In genomic region chr2:9307505-9307904, GRCh38 we compare ENCODE assay signal across 19 cellular contexts.
DNase-seq lines count a peak whose midpoint lies in the region; ATAC-seq and TF ChIP-seq lines count a peak whose summit lies in the region.
"Had no signal": no experiment of that assay in that cellular context is flagged by ENCODE, and none has a peak within 500 bp of the region (broad histone marks: within the 10 kb centered on the region; RNA-seq: fewer than 3 reads in every experiment).

No MANE protein-coding gene starts in this region.

- H3K4me2 ChIP-seq in SK-N-SH = no peak overlapping the region
- H3K4me2 ChIP-seq in neural progenitor cell = no peak overlapping the region

- H3K27ac Mint-ChIP-seq in neural progenitor cell = peak overlapping the region; percentile 57
- H3K27ac Mint-ChIP-seq: activated CD8-positive, alpha-beta T cell treated with anti-CD3 and anti-CD28 coated beads, Interleukin-2, amount 10 ng/mL, durations not matched to agents 7 days and 5 days; CD14-positive monocyte; effector memory CD8-positive, alpha-beta T cell had no signal

- ATAC-seq in SK-N-SH treated with all-trans-retinoic acid at 6 μM for 48 hours (no peak), GM21619 (IDR thresholded peaks at IDR 0.05; ENCODE audit: unreplicated experiment) (no peak)
- ATAC-seq: activated CD8-positive, alpha-beta T cell treated with anti-CD3 and anti-CD28 coated beads, Interleukin-2, amount 10 ng/mL, durations not matched to agents 7 days and 5 days; effector memory CD8-positive, alpha-beta T cell; stimulated activated naive CD8-positive, alpha-beta T cell treated with anti-CD3 and anti-CD28 coated beads, Interleukin-15, Interleukin-2, amounts not matched to agents 100 U/mL and 50 U/mL, for 24 hours had no signal

- peaks cover 3% of the 10 kb centered on the region for H3K36me3 Mint-ChIP-seq in neural progenitor cell
- H3K36me3 Mint-ChIP-seq: CD14-positive monocyte had no signal

- H3K4me3 Mint-ChIP-seq in neural progenitor cell = no peak overlapping the region
- H3K4me3 Mint-ChIP-seq: activated CD8-positive, alpha-beta T cell treated with anti-CD3 and anti-CD28 coated beads, Interleukin-2, amount 10 ng/mL, durations not matched to agents 7 days and 5 days; CD14-positive monocyte; effector memory CD8-positive, alpha-beta T cell had no signal

- no peaks in the 10 kb centered on the region for H3K27me3 ChIP-seq in SK-N-SH (ENCODE audit: insufficient read depth)
- H3K27me3 ChIP-seq in neural progenitor cell = no peaks in the 10 kb centered on the region
- H3K27me3 ChIP-seq in tibial artery = no peaks in the 10 kb centered on the region

- H3F3A ChIP-seq in SK-N-SH (replicated peaks; ENCODE audit: insufficient read depth) = peaks cover 36% of the 10 kb centered on the region
- H3F3A ChIP-seq in neural progenitor cell (ENCODE audit: low read depth) = no peaks in the 10 kb centered on the region

- no peak overlapping the region for H2AFZ ChIP-seq in SK-N-SH (ENCODE audit: low read depth)
- H2AFZ ChIP-seq in neural progenitor cell (replicated peaks) = no peak overlapping the region

- H3K36me3 ChIP-seq in SK-N-SH (replicated peaks in 1 of 2; ENCODE audit: control insufficient read depth in 1 of 2, insufficient read depth in 2 of 2, low read length in 1 of 2) (peaks cover 8 to 9% of the 10 kb centered on the region in 2 experiments), neural progenitor cell (no peaks in the 10 kb centered on the region), tibial artery (no peaks in the 10 kb centered on the region)
- H3K36me3 ChIP-seq: spleen had no signal

- H3K9ac ChIP-seq in SK-N-SH (no peak overlapping the region), neural progenitor cell (no peak overlapping the region)

- POLR2A ChIA-PET in SK-N-SH (lab: Yijun Ruan, JAX) = no interaction called here

- DNase-seq in SK-N-SH = no peak
- DNase-seq in cerebellum (ENCODE audit: low spot score) = peak; percentile 26
- DNase-seq in neural progenitor cell (ENCODE audit: low spot score) = no peak
- DNase-seq in tibial artery = no peak
- DNase-seq in NK-92 (lab: John Stamatoyannopoulos, UW; ENCODE audit: unreplicated experiment) = no peak
- DNase-seq in globus pallidus (ENCODE audit: low spot score) = no peak
- DNase-seq: activated CD8-positive, alpha-beta T cell treated with anti-CD3 and anti-CD28 coated beads, Interleukin-2, amount 10 ng/mL, durations not matched to agents 7 days and 5 days; activated effector memory CD4-positive, alpha-beta T cell treated with anti-CD3 and anti-CD28 coated beads, Interleukin-2, amount 50 U/mL, for 16 hours; DMS79 treated with DMSO at 0.1 percent for 48 hours; effector memory CD8-positive, alpha-beta T cell; mesenchymal stem cell; NCI-H1092 treated with DMSO at 0.1 percent for 48 hours; spleen; stimulated activated naive CD8-positive, alpha-beta T cell treated with anti-CD3 and anti-CD28 coated beads, Interleukin-15, Interleukin-2, amounts not matched to agents 100 U/mL and 50 U/mL, for 24 hours had no signal

- intact Hi-C loops in tibial artery (cut with DNase I; ENCODE audit: low total_unique reads) = no loop called here

- TF ChIP-seq CTCF in SK-N-SH (IDR thresholded peaks at IDR 0.05) (no peak), neural progenitor cell (IDR thresholded peaks at IDR 0.05) (no peak), tibial artery (IDR thresholded peaks at IDR 0.05) (no peak)

- H3K9me2 ChIP-seq in SK-N-SH = no peaks in the 10 kb centered on the region

- H3K9me3 ChIP-seq in SK-N-SH = no peaks in the 10 kb centered on the region
- H3K9me3 ChIP-seq in neural progenitor cell (ENCODE audit: low read depth) = no peaks in the 10 kb centered on the region
- no peaks in the 10 kb centered on the region for H3K9me3 ChIP-seq in tibial artery
- H3K9me3 ChIP-seq: spleen had no signal

- H3K4me3 ChIP-seq in SK-N-SH (ENCODE audit: low read depth in 2 of 2, low read length in 1 of 2) (no peak overlapping the region), neural progenitor cell (no peak overlapping the region), tibial artery (no peak overlapping the region)
- H3K4me3 ChIP-seq: spleen had no signal

- H3K79me2 ChIP-seq in SK-N-SH (ENCODE audit: insufficient read depth) (peaks cover 72% of the 10 kb centered on the region), neural progenitor cell (ENCODE audit: low read depth) (no peaks in the 10 kb centered on the region)

- no peaks in the 10 kb centered on the region for H3K27me3 Mint-ChIP-seq in neural progenitor cell (ENCODE audit: insufficient read depth, low read depth)

- H3K9me3 Mint-ChIP-seq in neural progenitor cell = no peaks in the 10 kb centered on the region
- H3K9me3 Mint-ChIP-seq: CD14-positive monocyte; effector memory CD8-positive, alpha-beta T cell had no signal

- H3K4me1 Mint-ChIP-seq in neural progenitor cell = peaks cover 15% of the 10 kb centered on the region

- no peak for TF ChIP-seq EP300 in SK-N-SH (IDR thresholded peaks at IDR 0.05; ENCODE audit: borderline replicate concordance in 1 of 2, low read depth in 1 of 2, low read length in 1 of 2)

- H3K27ac ChIP-seq in SK-N-SH (ENCODE audit: low read depth in 2 of 2, low read length in 1 of 2) = peak overlapping the region; percentile 48 to 99; a peak in 3 of 4 replicates
- no peak overlapping the region for H3K27ac ChIP-seq in neural progenitor cell
- H3K27ac ChIP-seq in tibial artery = peak overlapping the region; percentile 27 to 74
- H3K27ac ChIP-seq: 22Rv1, spleen, VCaP had no signal

- CTCF ChIA-PET in SK-N-SH (lab: Yijun Ruan, JAX) = interaction anchor here (0.6 to 2.7 kb wide), 5 partner anchors 10 to 29 kb away, joined by 3 to 9 read pairs (median 3); no protein-coding TSS in a partner anchor

- 100% methylated on average over 6 of the region's 6 CpGs for WGBS in SK-N-SH (ENCODE audit: low lambda C conversion rate)

- H4K20me1 ChIP-seq in SK-N-SH (ENCODE audit: insufficient read depth) (peaks cover 15% of the 10 kb centered on the region), neural progenitor cell (ENCODE audit: low read depth) (peaks cover 39% of the 10 kb centered on the region)

- H3K4me1 ChIP-seq in SK-N-SH (ENCODE audit: control insufficient read depth in 1 of 2, insufficient read depth in 2 of 2, low read depth in 1 of 2, low read length in 1 of 2) = peaks cover 44 to 68% of the 10 kb centered on the region in 2 experiments
- no peaks in the 10 kb centered on the region for H3K4me1 ChIP-seq in neural progenitor cell
- peaks cover 0 to 64% (median 41%) of the 10 kb centered on the region in 4 donors for H3K4me1 ChIP-seq in tibial artery

- no peak for TF ChIP-seq RAD21 in SK-N-SH (IDR thresholded peaks at IDR 0.05; ENCODE audit: low read length)

TF ChIP-seq in SK-N-SH, 30 proteins besides CTCF, POLR2A, EP300 and RAD21 (continues in another document):
- TF ChIP-seq JUND (IDR thresholded peaks at IDR 0.05) = no peak
- no peak for TF ChIP-seq TEAD4 (IDR thresholded peaks at IDR 0.05; ENCODE audit: borderline replicate concordance, insufficient read depth)
- TF ChIP-seq YY1 (IDR thresholded peaks at IDR 0.05; ENCODE audit: low read depth) = no peak
- TF ChIP-seq RFX5 (IDR thresholded peaks at IDR 0.05; ENCODE audit: low read length) = no peak
- TF ChIP-seq NRF1 (IDR thresholded peaks at IDR 0.05; ENCODE audit: low read depth, low read length) = no peak
- TF ChIP-seq RCOR1 (IDR thresholded peaks at IDR 0.05; ENCODE audit: low read length) = no peak
- no peak for TF ChIP-seq ELF1 (IDR thresholded peaks at IDR 0.05)
- no peak for TF ChIP-seq GATA2 (CRISPR knock-in tag; IDR thresholded peaks at IDR 0.05)
- TF ChIP-seq NFIC (IDR thresholded peaks at IDR 0.05; ENCODE audit: borderline replicate concordance) = no peak
- no peak for TF ChIP-seq USF1 (IDR thresholded peaks at IDR 0.05; ENCODE audit: borderline replicate concordance, low read depth)
- TF ChIP-seq TCF12 (IDR thresholded peaks at IDR 0.05) = no peak

TF ChIP-seq in SK-N-SH treated with all-trans-retinoic acid at 6 μM for 48 hours, 23 proteins besides CTCF, POLR2A, EP300 and RAD21:
- TF ChIP-seq BACH2 (CRISPR knock-in tag; IDR thresholded peaks at IDR 0.05; ENCODE audit: borderline replicate concordance) (no peak), ISL1 (CRISPR knock-in tag; IDR thresholded peaks at IDR 0.05) (no peak), ZC3H10 (CRISPR knock-in tag; IDR thresholded peaks at IDR 0.05) (no peak), ESRRG (CRISPR knock-in tag; IDR thresholded peaks at IDR 0.05) (no peak), CSRNP3 (CRISPR knock-in tag; IDR thresholded peaks at IDR 0.05) (no peak), TSHZ2 (CRISPR knock-in tag; IDR thresholded peaks at IDR 0.05) (no peak)
